26 cellular contexts compared by ENCODE assay signal in genomic region chr17:55652825-55653224, GRCh38.
"Had no signal": no experiment of that assay in that cellular context is flagged by ENCODE, and none has a peak within 500 bp of the region (broad histone marks: within the 10 kb centered on the region; RNA-seq: fewer than 3 reads in every experiment).

No MANE protein-coding gene starts in this region.

- H3K27ac Mint-ChIP-seq: activated CD4-positive, alpha-beta T cell treated with anti-CD3 and anti-CD28 coated beads, Interleukin-2, amount 10 ng/mL, durations not matched to agents 7 days and 5 days; activated CD8-positive, alpha-beta memory T cell treated with anti-CD3 and anti-CD28 coated beads, Interleukin-2, amount 10 ng/mL, durations not matched to agents 7 days and 5 days; activated CD8-positive, alpha-beta T cell treated with anti-CD3 and anti-CD28 coated beads for 36 hours; activated naive CD4-positive, alpha-beta T cell treated with anti-CD3 and anti-CD28 coated beads, Interleukin-2, amount 50 U/mL, for 24 hours; activated T-helper 1 cell treated with anti-CD3 and anti-CD28 coated beads, Interleukin-12 subunit alpha, Interleukin-12 subunit beta, Interleukin-2, Interleukin-4 antibody, amounts not matched to agents 30 ng/mL and 10 ng/mL and 1 ng/mL, durations not matched to agents 14 hours and 24 hours and 36 hours; natural killer cell treated with Interleukin-12 subunit alpha and Interleukin-12 subunit beta and Interleukin-15 and Interleukin-18, amount 100 ng/mL, for 72 hours; stimulated activated naive CD8-positive, alpha-beta T cell treated with anti-CD3 and anti-CD28 coated beads, Interleukin-15, Interleukin-2, amounts not matched to agents 100 ng/mL and 50 ng/mL, for 24 hours had no signal

- ATAC-seq: activated CD4-positive, CD25-positive, alpha-beta regulatory T cell treated with anti-CD3 and anti-CD28 coated beads, Interleukin-2, amount 50 U/mL, for 24 hours; activated CD8-positive, alpha-beta memory T cell treated with anti-CD3 and anti-CD28 coated beads, Interleukin-2, amount 10 ng/mL, durations not matched to agents 7 days and 5 days; activated CD8-positive, alpha-beta T cell treated with anti-CD3 and anti-CD28 coated beads for 36 hours; body of pancreas; heart right ventricle; left cardiac atrium; natural killer cell treated with Interleukin-12 subunit alpha and Interleukin-12 subunit beta and Interleukin-15 and Interleukin-18, amount 100 ng/mL, for 72 hours; psoas muscle; upper lobe of right lung had no signal

- H3K36me3 ChIP-seq: heart right ventricle, neutrophil, ovary, right atrium auricular region, thyroid gland, upper lobe of right lung had no signal

- FAIRE-seq: endometrium had no signal

- DNase-seq: activated CD4-positive, alpha-beta T cell treated with anti-CD3 and anti-CD28 coated beads, Interleukin-2, amount 10 ng/mL, durations not matched to agents 7 days and 5 days; activated CD8-positive, alpha-beta memory T cell treated with anti-CD3 and anti-CD28 coated beads, Interleukin-2, amount 10 ng/mL, durations not matched to agents 7 days and 5 days; activated CD8-positive, alpha-beta T cell treated with anti-CD3 and anti-CD28 coated beads for 36 hours; activated gamma-delta T cell; activated T-cell treated with anti-CD3 and anti-CD28 coated beads for 4 hours; anterior cingulate cortex; body of pancreas; heart right ventricle; islet precursor cell; left cardiac atrium; ovary; psoas muscle; stimulated activated CD4-positive, alpha-beta T cell treated with anti-CD3 and anti-CD28 coated beads, Interleukin-1b, Interleukin-23, amount 100 ng/mL, for 48 hours; substantia nigra; T1000; thyroid gland; upper lobe of right lung had no signal

- H3K36me3 Mint-ChIP-seq: activated CD8-positive, alpha-beta memory T cell treated with anti-CD3 and anti-CD28 coated beads, Interleukin-2, amount 10 ng/mL, durations not matched to agents 7 days and 5 days; activated naive CD4-positive, alpha-beta T cell treated with anti-CD3 and anti-CD28 coated beads, Interleukin-2, amount 50 U/mL, for 24 hours; natural killer cell treated with Interleukin-12 subunit alpha and Interleukin-12 subunit beta and Interleukin-15 and Interleukin-18, amount 100 ng/mL, for 72 hours had no signal

- H3K27ac ChIP-seq: body of pancreas, heart right ventricle, neutrophil, ovary, psoas muscle, right atrium auricular region, skin epidermis, thyroid gland, upper lobe of right lung had no signal

- H3K4me3 ChIP-seq: body of pancreas, heart right ventricle, ovary, psoas muscle, right atrium auricular region, skin epidermis, thyroid gland, upper lobe of right lung had no signal

- H3K4me1 Mint-ChIP-seq: activated CD4-positive, alpha-beta T cell treated with anti-CD3 and anti-CD28 coated beads, Interleukin-2, amount 10 ng/mL, durations not matched to agents 7 days and 5 days; activated CD8-positive, alpha-beta memory T cell treated with anti-CD3 and anti-CD28 coated beads, Interleukin-2, amount 10 ng/mL, durations not matched to agents 7 days and 5 days; activated naive CD4-positive, alpha-beta T cell treated with anti-CD3 and anti-CD28 coated beads, Interleukin-2, amount 50 U/mL, for 24 hours had no signal

- H3K9me3 ChIP-seq: body of pancreas, heart right ventricle, neutrophil, ovary, psoas muscle, right atrium auricular region, thyroid gland, upper lobe of right lung had no signal

- H3K9me3 Mint-ChIP-seq: activated CD4-positive, alpha-beta T cell treated with anti-CD3 and anti-CD28 coated beads, Interleukin-2, amount 10 ng/mL, durations not matched to agents 7 days and 5 days; activated CD8-positive, alpha-beta T cell treated with anti-CD3 and anti-CD28 coated beads for 36 hours; activated naive CD4-positive, alpha-beta T cell treated with anti-CD3 and anti-CD28 coated beads, Interleukin-2, amount 50 U/mL, for 24 hours; activated T-helper 1 cell treated with anti-CD3 and anti-CD28 coated beads, Interleukin-12 subunit alpha, Interleukin-12 subunit beta, Interleukin-2, Interleukin-4 antibody, amounts not matched to agents 30 ng/mL and 10 ng/mL and 1 ng/mL, durations not matched to agents 14 hours and 24 hours and 36 hours; natural killer cell treated with Interleukin-12 subunit alpha and Interleukin-12 subunit beta and Interleukin-15 and Interleukin-18, amount 100 ng/mL, for 72 hours; stimulated activated naive CD8-positive, alpha-beta T cell treated with anti-CD3 and anti-CD28 coated beads, Interleukin-15, Interleukin-2, amounts not matched to agents 100 ng/mL and 50 ng/mL, for 24 hours had no signal

- H3K4me1 ChIP-seq: body of pancreas, heart right ventricle, psoas muscle, right atrium auricular region, thyroid gland, upper lobe of right lung had no signal

- H3K4me3 Mint-ChIP-seq: activated CD4-positive, alpha-beta T cell treated with anti-CD3 and anti-CD28 coated beads, Interleukin-2, amount 10 ng/mL, durations not matched to agents 7 days and 5 days; activated CD8-positive, alpha-beta memory T cell treated with anti-CD3 and anti-CD28 coated beads, Interleukin-2, amount 10 ng/mL, durations not matched to agents 7 days and 5 days; activated CD8-positive, alpha-beta T cell treated with anti-CD3 and anti-CD28 coated beads for 36 hours; activated naive CD4-positive, alpha-beta T cell treated with anti-CD3 and anti-CD28 coated beads, Interleukin-2, amount 50 U/mL, for 24 hours; activated T-helper 1 cell treated with anti-CD3 and anti-CD28 coated beads, Interleukin-12 subunit alpha, Interleukin-12 subunit beta, Interleukin-2, Interleukin-4 antibody, amounts not matched to agents 30 ng/mL and 10 ng/mL and 1 ng/mL, durations not matched to agents 14 hours and 24 hours and 36 hours; natural killer cell treated with Interleukin-12 subunit alpha and Interleukin-12 subunit beta and Interleukin-15 and Interleukin-18, amount 100 ng/mL, for 72 hours; stimulated activated naive CD8-positive, alpha-beta T cell treated with anti-CD3 and anti-CD28 coated beads, Interleukin-15, Interleukin-2, amounts not matched to agents 100 ng/mL and 50 ng/mL, for 24 hours had no signal

- H3K27me3 ChIP-seq: body of pancreas, neutrophil, ovary, right atrium auricular region, thyroid gland, upper lobe of right lung had no signal
